In genomic region chr22:46107089-46107664, GRCh38 we compare ENCODE assay signal across 9 cellular contexts. TPM values are rescaled to one million over a fixed set of nuclear protein-coding genes. Genes with fewer than 3 reads are reported as not detected.
DNase-seq lines count a peak whose midpoint lies in the region; ATAC-seq, FAIRE-seq and TF ChIP-seq lines count a peak whose summit lies in the region.
"Had no signal": no experiment of that assay in that cellular context is flagged by ENCODE, and none has a peak within 500 bp of the region (broad histone marks: within the 10 kb centered on the region; RNA-seq: fewer than 3 reads in every experiment).

No MANE protein-coding gene starts in this region.

- H3K36me3 ChIP-seq in HepG2 (replicated peaks in 1 of 2; ENCODE audit: control insufficient read depth in 1 of 2, insufficient read depth in 2 of 2, low read length in 2 of 2) = no peaks in the 10 kb centered on the region
- H3K36me3 ChIP-seq in thoracic aorta = peaks cover 32% of the 10 kb centered on the region

- H3K27me3 Mint-ChIP-seq in brain = no peaks in the 10 kb centered on the region

- peaks cover 3 to 5% of the 10 kb centered on the region in 2 experiments; a peak in 3 of 5 replicates for H3K27me3 ChIP-seq in HepG2 (ENCODE audit: control insufficient read depth in 1 of 2, insufficient read depth in 2 of 2, low read length in 2 of 2)
- H3K27me3 ChIP-seq in thoracic aorta (replicated peaks; ENCODE audit: insufficient read depth) = no peaks in the 10 kb centered on the region

- FAIRE-seq in HepG2 (lab: Jason Lieb, UNC) = no peak

- WGBS in HepG2 (ENCODE audit: low lambda C conversion rate) = 2% methylated on average over 13 of the region's 35 CpGs

- TF ChIP-seq CTCF in brain (conservative IDR thresholded peaks at IDR 0.05) (no peak), HepG2 (CRISPR knock-in tag; IDR thresholded peaks at IDR 0.05) (no peak), thoracic aorta (IDR thresholded peaks at IDR 0.05) (no peak)

- H3K4me3 ChIP-seq in HepG2 (replicated peaks in 1 of 3; ENCODE audit: insufficient read depth in 1 of 3, low read depth in 2 of 3, low read length in 3 of 3) (peak overlapping the region; percentile 39 to 73 (median 60); a peak in 5 of 6 replicates), thoracic aorta (peak overlapping the region; percentile 10)

- H4K20me1 ChIP-seq in HepG2 (ENCODE audit: insufficient read depth, low read length) = no peaks in the 10 kb centered on the region

- POLR2A ChIA-PET in HepG2 (lab: Yijun Ruan, JAX) = interaction anchor here (0.8 to 1.8 kb wide), 4 partner anchors 72 to 101 kb away, joined by 3 to 12 read pairs (median 4); no protein-coding TSS in a partner anchor

- TF ChIP-seq RAD21 in HepG2 (CRISPR knock-in tag; IDR thresholded peaks at IDR 0.05) = no peak

- CTCF ChIA-PET in HepG2 (lab: Yijun Ruan, JAX; ENCODE audit: low intra/inter-chr PET ratio, low total read pairs) = no interaction called here

- no peaks in the 10 kb centered on the region for H3K79me2 ChIP-seq in HepG2 (ENCODE audit: insufficient read depth, low read length)

- no peak for TF ChIP-seq POLR2A in HepG2 (IDR thresholded peaks at IDR 0.05; ENCODE audit: insufficient read depth in 1 of 2, low read depth in 2 of 2, low read length in 2 of 2)

- BruUV-seq in HepG2 (replicated peaks; lab: Mats Ljungman, UMichigan) = TSS peak; percentile 69

- ATAC-seq in HepG2 (no peak; the same call in 2 of the 3 replicates), thoracic aorta (ENCODE audit: insufficient number of reproducible peaks, low FRiP score, low read depth) (no peak), HG03457 (IDR thresholded peaks at IDR 0.05; ENCODE audit: unreplicated experiment) (no peak)
- ATAC-seq: activated CD8-positive, alpha-beta T cell treated with anti-CD3 and anti-CD28 coated beads, Interleukin-2, amount 10 ng/mL, durations not matched to agents 7 days and 5 days had no signal

- no peaks in the 10 kb centered on the region for H3K9me3 ChIP-seq in HepG2 (ENCODE audit: low read length)
- H3K9me3 ChIP-seq in thoracic aorta = no peaks in the 10 kb centered on the region

- no peak overlapping the region for H2AFZ ChIP-seq in HepG2 (ENCODE audit: low read length)

- in situ Hi-C loops in HepG2 (cut with HindIII; ENCODE audit: extremely low pct_ligation_motif_present, low pct_unique_long_range_greater_than_20kb) = loop anchor here (5.0 to 25.0 kb wide), 2 partner anchors 95 to 470 kb away; no protein-coding TSS in a partner anchor

- H3K27ac ChIP-seq in HepG2 (ENCODE audit: extremely low read length, insufficient read depth, low read length) (no peak overlapping the region), thoracic aorta (peak overlapping the region; percentile 87 to 92)

- peak overlapping the region; percentile 65 for H3K9ac ChIP-seq in HepG2 (ENCODE audit: insufficient read depth, low read depth, low read length)

- peak overlapping the region; percentile 93 for H3K4me2 ChIP-seq in HepG2 (ENCODE audit: low read depth, low read length)

- intact Hi-C loops in HepG2 (cut with micrococcal nuclease; ENCODE audit: unreplicated experiment) = no loop called here

- H3K4me1 ChIP-seq in HepG2 (ENCODE audit: insufficient read depth, low read length) (peaks cover 55% of the 10 kb centered on the region), thoracic aorta (ENCODE audit: control insufficient read depth in 1 of 2, low read depth in 2 of 2) (peaks cover 84 to 100% of the 10 kb centered on the region in 2 donors)

- H3K27ac Mint-ChIP-seq in brain = peak overlapping the region in 4 of 5 experiments; percentile 48 to 90 (median 88)
- H3K27ac Mint-ChIP-seq: activated CD8-positive, alpha-beta T cell treated with anti-CD3 and anti-CD28 coated beads, Interleukin-2, amount 10 ng/mL, durations not matched to agents 7 days and 5 days had no signal

- peaks cover 23% of the 10 kb centered on the region for H3K4me1 Mint-ChIP-seq in brain

- peak overlapping the region in 1 of 5 experiments; percentile 43 for H3K4me3 Mint-ChIP-seq in brain
- H3K4me3 Mint-ChIP-seq: activated CD8-positive, alpha-beta T cell treated with anti-CD3 and anti-CD28 coated beads, Interleukin-2, amount 10 ng/mL, durations not matched to agents 7 days and 5 days had no signal

- H3K9me3 Mint-ChIP-seq in brain = no peaks in the 10 kb centered on the region

- TF ChIP-seq EP300 in HepG2 (IDR thresholded peaks at IDR 0.05; ENCODE audit: low read depth in 2 of 2, low read length in 2 of 2) (no peak), HepG2 (CRISPR knock-in tag; IDR thresholded peaks at IDR 0.05; ENCODE audit: borderline replicate concordance) (no peak)

- DNase-seq in NCI-H2029 treated with DMSO at 0.1 percent for 48 hours (lab: John Stamatoyannopoulos, UW) = peak; percentile 71
- DNase-seq in HepG2 (ENCODE audit: low spot score) = no peak
- no peak for DNase-seq in thoracic aorta (ENCODE audit: low spot score)
- no peak for DNase-seq in HCEC 1CT
- no peak for DNase-seq in islet precursor cell
- no peak for DNase-seq in dedifferentiated amniotic fluid mesenchymal stem cell (ENCODE audit: extremely low spot score)
- DNase-seq: activated CD8-positive, alpha-beta T cell treated with anti-CD3 and anti-CD28 coated beads, Interleukin-2, amount 10 ng/mL, durations not matched to agents 7 days and 5 days had no signal

- H3K36me3 Mint-ChIP-seq in brain = no peaks in the 10 kb centered on the region

TF ChIP-seq in HepG2, 621 proteins besides CTCF, POLR2A, EP300 and RAD21 (continues in another document):
- TF ChIP-seq ZNF282 (IDR thresholded peaks at IDR 0.05; ENCODE audit: partially characterized antibody) = no peak
- no peak for TF ChIP-seq ZNF17 (CRISPR knock-in tag; IDR thresholded peaks at IDR 0.05)
- TF ChIP-seq PCBP1 (IDR thresholded peaks at IDR 0.05; ENCODE audit: borderline replicate concordance, low read depth, low read length) = 0 out of 2 replicates have a peak, but pooled peaks have one; percentile 28
- no peak for TF ChIP-seq TCF12 (IDR thresholded peaks at IDR 0.05)
- 0 out of 2 replicates have a peak, but pooled peaks have one; percentile 23 for TF ChIP-seq TCF12 (CRISPR knock-in tag; IDR thresholded peaks at IDR 0.05)
- TF ChIP-seq PBX3 (CRISPR knock-in tag; IDR thresholded peaks at IDR 0.05; ENCODE audit: borderline replicate concordance) = no peak
- no peak for TF ChIP-seq ZSCAN29 (CRISPR knock-in tag; conservative IDR thresholded peaks at IDR 0.05)
- no peak for TF ChIP-seq NRL (CRISPR knock-in tag; IDR thresholded peaks at IDR 0.05; ENCODE audit: borderline replicate concordance)
- no peak for TF ChIP-seq ZFAT (CRISPR knock-in tag; conservative IDR thresholded peaks at IDR 0.05)
- TF ChIP-seq ZNF331 (CRISPR knock-in tag; IDR thresholded peaks at IDR 0.05) = no peak
- no peak for TF ChIP-seq SMAD9 (CRISPR knock-in tag; IDR thresholded peaks at IDR 0.05)
- no peak for TF ChIP-seq BRF2 (CRISPR knock-in tag; IDR thresholded peaks at IDR 0.05)
- no peak for TF ChIP-seq ASH2L (IDR thresholded peaks at IDR 0.05; ENCODE audit: insufficient read length, low read depth, low read length)

RNA-seq across cellular contexts. Expression of gene PPARA, which starts 43.1 kb away (rescaled TPM):
- 8.4 TPM for polyA plus RNA-seq in brain (ENCODE audit: insufficient read depth, low read depth, low replicate concordance)
- total RNA-seq in HepG2 (2016; rRNA removed; fragmentation: Illumina TruSeq; extraction: Trizol) = 24.7 and 32.0 TPM in 2 replicates
- 25.2 and 27.4 TPM in 2 replicates for total RNA-seq in HepG2 (2016; cell fraction: cytosol; rRNA removed; fragmentation: Illumina TruSeq; extraction: Trizol; ENCODE audit: low read depth)
- total RNA-seq in HepG2 (2016; cell fraction: insoluble cytoplasmic fraction; rRNA removed; fragmentation: Illumina TruSeq; extraction: Trizol) = 25.2 and 26.2 TPM in 2 replicates
- total RNA-seq in HepG2 (2016; cell fraction: membrane; rRNA removed; fragmentation: Illumina TruSeq; extraction: Trizol) = 42.1 and 44.8 TPM in 2 replicates
- total RNA-seq in HepG2 (2016; cell fraction: nucleus; rRNA removed; fragmentation: Illumina TruSeq; extraction: Trizol) = 16.8 and 21.1 TPM in 2 replicates
- polyA plus RNA-seq in HepG2 (2011; rRNA removed) = 16.6 and 18.2 TPM in 2 replicates
- polyA plus RNA-seq in HepG2 (2011; cell fraction: cytosol; rRNA removed) = 14.0 and 14.5 TPM in 2 replicates
- 11.7 and 12.6 TPM in 2 replicates for polyA plus RNA-seq in HepG2 (2011; cell fraction: nucleus; rRNA removed)
- polyA plus RNA-seq in HepG2 (2012) = 20.9 and 22.5 TPM in 2 replicates
- 26.1 and 26.5 TPM in 2 replicates for polyA plus RNA-seq in HepG2 (2016; cell fraction: cytosol; fragmentation: Illumina TruSeq; extraction: Trizol; ENCODE audit: low read depth)
- 15.3 and 15.6 TPM in 2 replicates for polyA plus RNA-seq in HepG2 (2016; cell fraction: insoluble cytoplasmic fraction; fragmentation: Illumina TruSeq; extraction: Trizol; ENCODE audit: low read depth)
- 29.1 and 30.3 TPM in 2 replicates for polyA plus RNA-seq in HepG2 (2016; cell fraction: membrane; fragmentation: Illumina TruSeq; extraction: Trizol; ENCODE audit: low read depth)
- polyA plus RNA-seq in HepG2 (2016; cell fraction: nucleus; fragmentation: Illumina TruSeq; extraction: Trizol; ENCODE audit: insufficient read depth, low read depth) = 21.2 and 21.4 TPM in 2 replicates
- 7.8 and 47.2 TPM in 2 replicates for polyA minus RNA-seq in HepG2 (2011; rRNA and poly(A)+ RNA removed; ENCODE audit: low replicate concordance)
- polyA minus RNA-seq in HepG2 (2011; cell fraction: cytosol; rRNA and poly(A)+ RNA removed) = 23.7 and 30.1 TPM in 2 replicates
- 30.8 and 34.2 TPM in 2 replicates for polyA minus RNA-seq in HepG2 (2011; cell fraction: nucleus; rRNA and poly(A)+ RNA removed)
- 10 to 100 TPM; 21.9 to 67.8 TPM for total RNA-seq in thoracic aorta
